20 cellular contexts compared by ENCODE assay signal in genomic region chr7:102111063-102111757, GRCh38.
A peak's percentile ranks its signal among the peaks of the same experiment; 100 is the strongest.
DNase-seq lines count a peak whose midpoint lies in the region; ATAC-seq lines count a peak whose summit lies in the region.
"Had no signal": no experiment of that assay in that cellular context is flagged by ENCODE, and none has a peak within 500 bp of the region (broad histone marks: within the 10 kb centered on the region; RNA-seq: fewer than 3 reads in every experiment).

No MANE protein-coding gene starts in this region.

- no peaks in the 10 kb centered on the region for H3K9me3 Mint-ChIP-seq in CD8-positive, alpha-beta memory T cell
- H3K9me3 Mint-ChIP-seq: activated T-helper 2 cell treated with anti-CD3 and anti-CD28 coated beads, Interferon-gamma antibody, Interleukin-2, Interleukin-4, amounts not matched to agents 10 μg/mL and 5 μg/mL and 100 μg/mL, durations not matched to agents 14 hours and 24 hours and 36 hours; CD8-positive, alpha-beta T cell; central memory CD8-positive, alpha-beta T cell; naive thymus-derived CD8-positive, alpha-beta T cell; stimulated activated naive CD8-positive, alpha-beta T cell treated with anti-CD3 and anti-CD28 coated beads, Interleukin-15, Interleukin-2, amounts not matched to agents 100 ng/mL and 50 ng/mL, for 24 hours had no signal

- no peaks in the 10 kb centered on the region for H3K4me1 Mint-ChIP-seq in CD8-positive, alpha-beta memory T cell
- H3K4me1 Mint-ChIP-seq: central memory CD8-positive, alpha-beta T cell; naive thymus-derived CD8-positive, alpha-beta T cell had no signal

- no peaks in the 10 kb centered on the region for H3K9me3 ChIP-seq in CD8-positive, alpha-beta memory T cell (ENCODE audit: low read length)
- H3K9me3 ChIP-seq: adrenal gland, psoas muscle had no signal

- no peaks in the 10 kb centered on the region for H3K27me3 Mint-ChIP-seq in CD8-positive, alpha-beta memory T cell
- H3K27me3 Mint-ChIP-seq: central memory CD8-positive, alpha-beta T cell; naive thymus-derived CD8-positive, alpha-beta T cell; stimulated activated naive CD8-positive, alpha-beta T cell treated with anti-CD3 and anti-CD28 coated beads, Interleukin-15, Interleukin-2, amounts not matched to agents 100 ng/mL and 50 ng/mL, for 24 hours had no signal

- peak; percentile 77 for DNase-seq in H7
- DNase-seq in cerebellar cortex (ENCODE audit: low spot score): peak; percentile 42
- peak; percentile 46 for DNase-seq in islet precursor cell
- peak; percentile 89 for DNase-seq in retina
- no peak for DNase-seq in DMS153 (lab: John Stamatoyannopoulos, UW)
- DNase-seq in cortex of kidney (lab: John Stamatoyannopoulos, UW): no peak
- no peak for DNase-seq in CD8-positive, alpha-beta memory T cell
- DNase-seq: adrenal gland; CD8-positive, alpha-beta T cell; left ventricle myocardium superior; naive thymus-derived CD8-positive, alpha-beta T cell; NCI-H1436; NCI-H2227 treated with DMSO at 0.1 percent for 48 hours; psoas muscle; WERI-Rb-1 had no signal

- H3K4me3 ChIP-seq in H7 (ENCODE audit: insufficient read depth, low read depth, low read length): no peak overlapping the region
- H3K4me3 ChIP-seq in CD8-positive, alpha-beta memory T cell (ENCODE audit: low read length): no peak overlapping the region
- H3K4me3 ChIP-seq: adrenal gland, psoas muscle had no signal

- H3K36me3 Mint-ChIP-seq in CD8-positive, alpha-beta memory T cell: peaks cover 14 to 69% (median 16%) of the 10 kb centered on the region in 3 donors

- no peaks in the 10 kb centered on the region for H3K4me1 ChIP-seq in CD8-positive, alpha-beta memory T cell (ENCODE audit: insufficient read depth, low read length)
- H3K4me1 ChIP-seq: adrenal gland, psoas muscle had no signal

- CTCF ChIA-PET in CD8-positive, alpha-beta memory T cell (lab: Charles Lee): no interaction called here

- peaks cover 8% of the 10 kb centered on the region for H3K36me3 ChIP-seq in H7 (replicated peaks; ENCODE audit: control insufficient read depth, insufficient read depth, low read length)
- peaks cover 10% of the 10 kb centered on the region for H3K36me3 ChIP-seq in CD8-positive, alpha-beta memory T cell (ENCODE audit: insufficient read depth, low read length)

- H3K27me3 ChIP-seq in H7 (ENCODE audit: control insufficient read depth, insufficient read depth, low read length): no peaks in the 10 kb centered on the region
- H3K27me3 ChIP-seq in CD8-positive, alpha-beta memory T cell (ENCODE audit: insufficient read depth, low read length, poor library complexity, severe bottlenecking): no peaks in the 10 kb centered on the region
- H3K27me3 ChIP-seq: adrenal gland had no signal

- H3K4me3 Mint-ChIP-seq in CD8-positive, alpha-beta memory T cell: no peak overlapping the region
- H3K4me3 Mint-ChIP-seq: CD8-positive, alpha-beta T cell; central memory CD8-positive, alpha-beta T cell; naive thymus-derived CD8-positive, alpha-beta T cell; stimulated activated naive CD8-positive, alpha-beta T cell treated with anti-CD3 and anti-CD28 coated beads, Interleukin-15, Interleukin-2, amounts not matched to agents 100 ng/mL and 50 ng/mL, for 24 hours had no signal

- H3K27ac Mint-ChIP-seq in CD8-positive, alpha-beta memory T cell: no peak overlapping the region
- H3K27ac Mint-ChIP-seq: activated T-helper 2 cell treated with anti-CD3 and anti-CD28 coated beads, Interferon-gamma antibody, Interleukin-2, Interleukin-4, amounts not matched to agents 10 μg/mL and 5 μg/mL and 100 μg/mL, durations not matched to agents 14 hours and 24 hours and 36 hours; CD8-positive, alpha-beta T cell; naive thymus-derived CD8-positive, alpha-beta T cell; stimulated activated naive CD8-positive, alpha-beta T cell treated with anti-CD3 and anti-CD28 coated beads, Interleukin-15, Interleukin-2, amounts not matched to agents 100 ng/mL and 50 ng/mL, for 24 hours had no signal

- no peak overlapping the region for H3K27ac ChIP-seq in CD8-positive, alpha-beta memory T cell (ENCODE audit: low read depth, low read length)
- H3K27ac ChIP-seq: adrenal gland, psoas muscle, WERI-Rb-1 had no signal

- ATAC-seq in activated CD4-positive, CD25-positive, alpha-beta regulatory T cell treated with anti-CD3 and anti-CD28 coated beads, Interleukin-2, amount 50 U/mL, for 24 hours: no peak
- ATAC-seq: CD8-positive, alpha-beta T cell; HCT116; left ventricle myocardium superior; naive thymus-derived CD8-positive, alpha-beta T cell had no signal

- POLR2A ChIA-PET in CD8-positive, alpha-beta memory T cell (lab: Charles Lee): no interaction called here

Comparison
In these comparisons a context has a peak if more than half of its experiments do, and no peak if none do; other contexts are left out.
1. DNase-seq: peak in H7 (single experiment), cerebellar cortex (single experiment), islet precursor cell (single experiment) and retina (single experiment); none in DMS153 (single experiment), cortex of kidney (single experiment) and CD8-positive, alpha-beta memory T cell (0 of 5).